8 cellular contexts compared by ENCODE assay signal in genomic region chr12:94676011-94676709, GRCh38. TPM values are rescaled to one million over a fixed set of nuclear protein-coding genes. Genes with fewer than 3 reads are reported as not detected.
DNase-seq lines count a peak whose midpoint lies in the region; ATAC-seq lines count a peak whose summit lies in the region.

No MANE protein-coding gene starts in this region.

- H3K27ac Mint-ChIP-seq in natural killer cell treated with Interleukin-12 subunit alpha and Interleukin-12 subunit beta and Interleukin-15 and Interleukin-18, amount 100 ng/mL, for 72 hours, result peak overlapping the region; percentile 82 to 91

- H3K9me3 Mint-ChIP-seq in activated T-cell treated with anti-CD3 and anti-CD28 coated beads, Interleukin-2, amount 50 U/mL, for 4 hours, result no peaks in the 10 kb centered on the region
- no peaks in the 10 kb centered on the region for H3K9me3 Mint-ChIP-seq in natural killer cell treated with Interleukin-12 subunit alpha and Interleukin-12 subunit beta and Interleukin-15 and Interleukin-18, amount 100 ng/mL, for 72 hours

- DNase-seq in activated T-cell treated with anti-CD3 and anti-CD28 coated beads, Interleukin-2, amount 50 U/mL, for 4 hours, result no peak
- no peak for DNase-seq in activated T-cell treated with anti-CD3 and anti-CD28 coated beads, Interleukin-2, amount 50 U/mL, for 1 hour
- peak; percentile 4 for DNase-seq in activated gamma-delta T cell treated with anti-CD3 and anti-CD28 coated beads, Interleukin-2, amount 50 U/mL, for 16 hours (ENCODE audit: low read depth)
- DNase-seq in natural killer cell treated with Interleukin-12 subunit alpha and Interleukin-12 subunit beta and Interleukin-15 and Interleukin-18, amount 100 ng/mL, for 72 hours (ENCODE audit: low spot score), result peak; percentile 74
- DNase-seq in NCI-H524 treated with DMSO at 0.1 percent for 48 hours (lab: John Stamatoyannopoulos, UW) (no peak), NCI-H510A (lab: John Stamatoyannopoulos, UW) (no peak), posterior cingulate gyrus (no peak)

- intact Hi-C loops in posterior cingulate gyrus (cut with DNase I), result no loop called here

- peak overlapping the region; percentile 24 for H3K4me3 Mint-ChIP-seq in activated T-cell treated with anti-CD3 and anti-CD28 coated beads, Interleukin-2, amount 50 U/mL, for 4 hours
- H3K4me3 Mint-ChIP-seq in natural killer cell treated with Interleukin-12 subunit alpha and Interleukin-12 subunit beta and Interleukin-15 and Interleukin-18, amount 100 ng/mL, for 72 hours, result peak overlapping the region; percentile 83

- ATAC-seq in activated T-cell treated with anti-CD3 and anti-CD28 coated beads, Interleukin-2, amount 50 U/mL, for 4 hours, result peak; percentile 62 to 85
- ATAC-seq in HG03135 (IDR thresholded peaks at IDR 0.05; ENCODE audit: unreplicated experiment), result peak; percentile 69
- ATAC-seq in natural killer cell treated with Interleukin-12 subunit alpha and Interleukin-12 subunit beta and Interleukin-15 and Interleukin-18, amount 100 ng/mL, for 72 hours, result peak; percentile 93 to 97

- H3K27me3 Mint-ChIP-seq in activated T-cell treated with anti-CD3 and anti-CD28 coated beads, Interleukin-2, amount 50 U/mL, for 4 hours (ENCODE audit: low read depth), result peaks cover 2% of the 10 kb centered on the region
- no peaks in the 10 kb centered on the region for H3K27me3 Mint-ChIP-seq in natural killer cell treated with Interleukin-12 subunit alpha and Interleukin-12 subunit beta and Interleukin-15 and Interleukin-18, amount 100 ng/mL, for 72 hours

- no peaks in the 10 kb centered on the region for H3K36me3 Mint-ChIP-seq in activated T-cell treated with anti-CD3 and anti-CD28 coated beads, Interleukin-2, amount 50 U/mL, for 4 hours (ENCODE audit: insufficient read depth)
- no peaks in the 10 kb centered on the region for H3K36me3 Mint-ChIP-seq in natural killer cell treated with Interleukin-12 subunit alpha and Interleukin-12 subunit beta and Interleukin-15 and Interleukin-18, amount 100 ng/mL, for 72 hours

- H3K4me1 Mint-ChIP-seq in activated T-cell treated with anti-CD3 and anti-CD28 coated beads, Interleukin-2, amount 50 U/mL, for 4 hours (ENCODE audit: low read depth), result peaks cover 26% of the 10 kb centered on the region
- H3K4me1 Mint-ChIP-seq in natural killer cell treated with Interleukin-12 subunit alpha and Interleukin-12 subunit beta and Interleukin-15 and Interleukin-18, amount 100 ng/mL, for 72 hours (ENCODE audit: low read depth in 2 of 2), result peaks cover 39 to 44% of the 10 kb centered on the region in 2 donors

RNA-seq across cellular contexts. Expression of gene TMCC3, which starts 25.8 kb away (rescaled TPM):
- total RNA-seq in activated T-cell treated with anti-CD3 and anti-CD28 coated beads, Interleukin-2, amount 50 U/mL, for 4 hours, result under 1 TPM; 0.10 to 0.21 (median 0.11) TPM
- 1 to 10 TPM; 1.8 to 3.5 TPM for total RNA-seq in natural killer cell treated with Interleukin-12 subunit alpha and Interleukin-12 subunit beta and Interleukin-15 and Interleukin-18, amount 100 ng/mL, for 72 hours

Comparison
In these comparisons a context has a peak if more than half of its experiments do, and no peak if none do; other contexts are left out.
1. DNase-seq: peak in activated gamma-delta T cell treated with anti-CD3 and anti-CD28 coated beads, Interleukin-2, amount 50 U/mL, for 16 hours (single experiment) and natural killer cell treated with Interleukin-12 subunit alpha and Interleukin-12 subunit beta and Interleukin-15 and Interleukin-18, amount 100 ng/mL, for 72 hours (single experiment); none in activated T-cell treated with anti-CD3 and anti-CD28 coated beads, Interleukin-2, amount 50 U/mL, for 4 hours (single experiment), activated T-cell treated with anti-CD3 and anti-CD28 coated beads, Interleukin-2, amount 50 U/mL, for 1 hour (single experiment), NCI-H524 treated with DMSO at 0.1 percent for 48 hours (single experiment), NCI-H510A (single experiment) and posterior cingulate gyrus (0 of 10).
2. Peak in every context shown above with its lines, with median percentiles within 50 percentile points of each other: ATAC-seq.